ENCODE assay signal across 8 cellular contexts in genomic region chr1:27403065-27403726, GRCh38. TPM values are rescaled to one million over a fixed set of nuclear protein-coding genes. Genes with fewer than 3 reads are reported as not detected.
A peak's percentile ranks its signal among the peaks of the same experiment; 100 is the strongest.
DNase-seq lines count a peak whose midpoint lies in the region; ATAC-seq and TF ChIP-seq lines count a peak whose summit lies in the region.

No MANE protein-coding gene starts in this region.

- in situ Hi-C loops in transverse colon (cut with MboI; ENCODE audit: low pct_ligation_motif_present in 1 of 4, low pct_unique_long_range_greater_than_20kb in 1 of 4, low sequenced_read_pairs in 3 of 4): loop anchor here in 1 of 4 donors (10.0 kb wide), 1 partner anchor 202 kb away; the partner anchor contains the start of gene AHDC1

- peak overlapping the region; percentile 50 for H3K27ac Mint-ChIP-seq in mesothelial cell of epicardium

- H3K36me3 ChIP-seq in effector memory CD4-positive, alpha-beta T cell (ENCODE audit: control insufficient read depth, insufficient read depth, low read length): peaks cover 20% of the 10 kb centered on the region
- peaks cover 0 to 16% (median 7%) of the 10 kb centered on the region in 4 donors for H3K36me3 ChIP-seq in transverse colon

- TF ChIP-seq POLR2A in GM18505 (IDR thresholded peaks at IDR 0.05; ENCODE audit: borderline replicate concordance, extremely low read depth, insufficient read depth, insufficient read length): peak; percentile 26
- TF ChIP-seq POLR2A in transverse colon (IDR thresholded peaks at IDR 0.05): no peak

- peaks cover 20% of the 10 kb centered on the region for H3K4me1 Mint-ChIP-seq in mesothelial cell of epicardium

- intact Hi-C loops in transverse colon (cut with DNase I; ENCODE audit: low total_unique reads): no loop called here

- peaks cover 8% of the 10 kb centered on the region for H3K36me3 Mint-ChIP-seq in mesothelial cell of epicardium

- DNase-seq in NCI-H2227 treated with DMSO at 0.1 percent for 48 hours (lab: John Stamatoyannopoulos, UW) (peak; percentile 51), mesothelial cell of epicardium (ENCODE audit: low spot score in 2 of 2, unreplicated experiment in 2 of 2) (no peak), transverse colon (peak; percentile 55), NCI-H128 (lab: John Stamatoyannopoulos, UW; ENCODE audit: unreplicated experiment) (no peak), middle frontal gyrus (ENCODE audit: extremely low spot score, low spot score) (no peak), NCI-H524 treated with DMSO at 0.1 percent for 48 hours (lab: John Stamatoyannopoulos, UW) (no peak)
- DNase-seq in effector memory CD4-positive, alpha-beta T cell: no peak

- H3K4me3 Mint-ChIP-seq in mesothelial cell of epicardium: no peak overlapping the region

- no peaks in the 10 kb centered on the region for H3K27me3 Mint-ChIP-seq in mesothelial cell of epicardium (ENCODE audit: low read depth)

- no peak overlapping the region for H3K4me3 ChIP-seq in effector memory CD4-positive, alpha-beta T cell (ENCODE audit: insufficient read depth, low read depth, low read length, poor library complexity, severe bottlenecking)
- peak overlapping the region in 1 of 4 donors; percentile 6 for H3K4me3 ChIP-seq in transverse colon

- no peaks in the 10 kb centered on the region for H3K9me3 ChIP-seq in effector memory CD4-positive, alpha-beta T cell (ENCODE audit: control insufficient read depth, low read length)
- H3K9me3 ChIP-seq in transverse colon: no peaks in the 10 kb centered on the region

- TF ChIP-seq CTCF in mesothelial cell of epicardium (IDR thresholded peaks at IDR 0.05; ENCODE audit: unreplicated experiment) (no peak), transverse colon (IDR thresholded peaks at IDR 0.05) (peak in 1 of 5 experiments; percentile 4)

- ATAC-seq in GM18505 (IDR thresholded peaks at IDR 0.05; ENCODE audit: unreplicated experiment): no peak

- no peaks in the 10 kb centered on the region for H3K9me3 Mint-ChIP-seq in mesothelial cell of epicardium

- H3K27ac ChIP-seq in effector memory CD4-positive, alpha-beta T cell (ENCODE audit: insufficient read depth, low read length, poor library complexity, severe bottlenecking): peak overlapping the region; percentile 9
- peak overlapping the region; percentile 65 to 88 (median 81) for H3K27ac ChIP-seq in transverse colon

- H3K27me3 ChIP-seq in effector memory CD4-positive, alpha-beta T cell (replicated peaks; ENCODE audit: control insufficient read depth, insufficient read depth, low read length, poor library complexity, severe bottlenecking): no peaks in the 10 kb centered on the region
- H3K27me3 ChIP-seq in transverse colon: no peaks in the 10 kb centered on the region

- WGBS in transverse colon (ENCODE audit: low coverage in 1 of 2), 2 donors: 55% methylated on average over 24 of the region's 24 CpGs; no CpG with 5 or more reads in 1 of the 2 donors

- H3K4me1 ChIP-seq in effector memory CD4-positive, alpha-beta T cell (ENCODE audit: control insufficient read depth, insufficient read depth, low read length, poor library complexity, severe bottlenecking): no peaks in the 10 kb centered on the region
- peaks cover 10 to 67% (median 42%) of the 10 kb centered on the region in 4 donors for H3K4me1 ChIP-seq in transverse colon

- no peak for TF ChIP-seq EP300 in transverse colon (IDR thresholded peaks at IDR 0.05; ENCODE audit: low read depth)

RNA-seq across cellular contexts. Expression of gene GPR3, which starts 10.8 kb away (rescaled TPM):
- total RNA-seq in mesothelial cell of epicardium (1.7 to 2.3 TPM (median 1.7 TPM) in 3 replicates), transverse colon (not detected)

RNA-seq across cellular contexts. Expression of gene CD164L2, which starts 20.1 kb away (rescaled TPM):
- 0.45 to 1.3 TPM (median 0.61 TPM) in 3 replicates for total RNA-seq in mesothelial cell of epicardium
- total RNA-seq in transverse colon: not detected

RNA-seq across cellular contexts. Expression of gene FCN3, which starts 28.6 kb away (rescaled TPM):
- total RNA-seq in mesothelial cell of epicardium (0.22 to 0.24 TPM in 2 of 3 replicates, not detected in the other), transverse colon (1 to 10 TPM in 2 of 4 donors, not detected in 2; 1.2 to 1.9 TPM)

RNA-seq across cellular contexts. Expression of gene MAP3K6, which starts 36.4 kb away (rescaled TPM):
- total RNA-seq in mesothelial cell of epicardium (10.3 to 13.7 TPM (median 11.8 TPM) in 3 replicates), transverse colon (10 to 100 TPM; 13.5 to 35.5 (median 24.4) TPM)

Comparison
In these comparisons a context has a peak if more than half of its experiments do, and no peak if none do; other contexts are left out.
1. DNase-seq: peak in NCI-H2227 treated with DMSO at 0.1 percent for 48 hours (single experiment) and transverse colon (single experiment); none in effector memory CD4-positive, alpha-beta T cell (0 of 3), mesothelial cell of epicardium (0 of 2), NCI-H128 (single experiment), middle frontal gyrus (single experiment) and NCI-H524 treated with DMSO at 0.1 percent for 48 hours (single experiment).